ENCODE assay signal across 2 cellular contexts in genomic region chr3:188234172-188234571, GRCh38.
TF ChIP-seq lines count a peak whose summit lies in the region.

No MANE protein-coding gene starts in this region.

TF ChIP-seq in SK-N-SH, 30 proteins besides CTCF, POLR2A, EP300 and RAD21 (continued from another document):
- TF ChIP-seq REST (IDR thresholded peaks at IDR 0.05; ENCODE audit: low read depth, low read length) (no peak), RCOR1 (IDR thresholded peaks at IDR 0.05; ENCODE audit: low read length) (no peak), SMC3 (IDR thresholded peaks at IDR 0.05; ENCODE audit: low read depth, low read length) (no peak), JUND (IDR thresholded peaks at IDR 0.05) (no peak), GABPA (IDR thresholded peaks at IDR 0.05; ENCODE audit: low read depth) (no peak), FOSL2 (IDR thresholded peaks at IDR 0.05; ENCODE audit: borderline replicate concordance, low read depth) (no peak), POLR2AphosphoS5 (IDR thresholded peaks at IDR 0.05; ENCODE audit: low read depth, low read length) (no peak), ELF1 (IDR thresholded peaks at IDR 0.05) (no peak), IRF3 (IDR thresholded peaks at IDR 0.05; ENCODE audit: low read depth, low read length) (no peak), TCF12 (IDR thresholded peaks at IDR 0.05) (no peak), SIN3A (IDR thresholded peaks at IDR 0.05; ENCODE audit: borderline replicate concordance, low read depth, low read length) (no peak), TAF1 (IDR thresholded peaks at IDR 0.05; ENCODE audit: borderline replicate concordance, low read depth, low read length) (no peak), MEF2A (IDR thresholded peaks at IDR 0.05; ENCODE audit: borderline replicate concordance, low read depth) (no peak), PBX3 (IDR thresholded peaks at IDR 0.05) (no peak)

TF ChIP-seq in SK-N-SH treated with all-trans-retinoic acid at 6 μM for 48 hours, 23 proteins besides CTCF, POLR2A, EP300 and RAD21 (continued from another document):
- no peak for TF ChIP-seq PATZ1 (CRISPR knock-in tag; IDR thresholded peaks at IDR 0.05; ENCODE audit: borderline replicate concordance)
- no peak for TF ChIP-seq GLIS3 (CRISPR knock-in tag; IDR thresholded peaks at IDR 0.05)
